ENCODE assay signal across 8 cellular contexts in the genomic region with DNA sequence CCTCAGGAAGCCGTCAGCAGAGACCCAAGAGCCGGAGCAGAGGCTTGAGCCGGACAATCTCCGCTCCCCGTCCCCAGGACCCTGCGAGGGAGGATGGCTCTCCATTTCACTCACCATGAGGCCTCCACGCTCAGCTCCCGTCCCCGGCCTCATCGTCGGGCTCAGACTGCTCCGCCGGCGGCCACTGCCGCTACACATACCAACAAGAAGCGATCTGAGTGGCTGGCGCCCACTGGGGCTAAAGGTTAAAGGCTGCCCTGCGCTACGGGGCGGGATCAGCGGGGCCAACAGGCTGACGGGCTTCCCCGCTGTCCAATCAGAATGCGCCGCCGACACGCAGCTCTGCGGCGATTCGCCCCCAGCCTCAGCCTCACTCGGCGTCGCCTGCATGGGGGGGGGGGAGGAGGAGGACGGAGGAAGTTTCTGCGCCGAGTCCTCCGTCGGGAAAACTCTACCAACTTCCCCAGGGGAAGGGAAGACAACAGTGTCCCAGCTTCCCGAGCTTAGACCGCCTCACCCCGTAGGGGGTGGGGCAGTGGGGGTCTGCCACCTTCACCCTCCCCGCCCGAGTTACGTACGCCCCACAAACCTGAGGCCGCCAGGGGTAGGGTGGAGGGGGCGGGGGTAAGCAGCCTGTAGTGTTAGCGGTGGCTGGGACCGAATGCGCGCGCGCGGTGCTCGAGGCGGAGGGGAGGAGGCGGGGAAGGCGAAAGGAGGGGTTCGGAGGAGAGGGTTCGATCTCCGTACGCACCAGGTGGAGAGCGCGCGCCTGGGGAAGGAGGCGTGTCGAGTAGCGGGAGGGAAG. TPM values are rescaled to one million over a fixed set of nuclear protein-coding genes. Genes with fewer than 3 reads are reported as not detected.
DNase-seq lines count a peak whose midpoint lies in the region; ATAC-seq and TF ChIP-seq lines count a peak whose summit lies in the region.

A gene (minus strand): TSS at position 220 of the 805 bp plus-strand sequence. CDS start 22 bp downstream, at position 198.

- peaks cover 0 to 27% of the 10 kb centered on the region in 2 donors for H3K36me3 ChIP-seq in left lung

- H3K4me1 Mint-ChIP-seq in dendritic cell treated with granulocyte-macrophage colony-stimulating factor and Interleukin-4, amounts not matched to agents 40 ng/mL and 50 ng/mL, for 4 days (ENCODE audit: low read depth), result peaks cover 31% of the 10 kb centered on the region

- H3K4me3 Mint-ChIP-seq in dendritic cell treated with granulocyte-macrophage colony-stimulating factor and Interleukin-4, amounts not matched to agents 40 ng/mL and 50 ng/mL, for 4 days, result peak within 1 kb of the TSS; percentile 92

- peak within 1 kb of the TSS; percentile 98 to 99 for H3K27ac ChIP-seq in left lung

- TF ChIP-seq CTCF in left lung (IDR thresholded peaks at IDR 0.05), result peak in 1 of 2 donors; percentile 25

- DNase-seq in C1 segment of cervical spinal cord (lab: John Stamatoyannopoulos, UW) (peak; percentile 89 to 99 (median 97)), NCI-H748 treated with DMSO at 0.1 percent for 48 hours (lab: John Stamatoyannopoulos, UW) (peak; percentile 93), left lung (peak; percentile 98 to 99)
- peak; percentile 98 to 99 for DNase-seq in activated CD4-positive, alpha-beta T cell treated with anti-CD3 and anti-CD28 coated beads, Interleukin-2, amount 50 U/mL, for 24 hours (ENCODE audit: low read depth in 1 of 2, low spot score in 1 of 2)
- DNase-seq in stimulated activated CD4-positive, alpha-beta T cell treated with anti-CD3 and anti-CD28 coated beads, Interleukin-2, amount 100 ng/mL, for 48 hours, result peak; percentile 97 to 98

- intact Hi-C loops in dendritic cell treated with granulocyte-macrophage colony-stimulating factor and Interleukin-4, amounts not matched to agents 40 ng/mL and 50 ng/mL, for 4 days (cut with micrococcal nuclease), result loop anchor here (5.0 to 10.0 kb wide), 3 partner anchors 540 to 893 kb away; a partner anchor contains a TSS
- intact Hi-C loops in left lung (cut with DNase I), result no loop called here

- peak within 1 kb of the TSS; percentile 96 for H3K27ac Mint-ChIP-seq in dendritic cell treated with granulocyte-macrophage colony-stimulating factor and Interleukin-4, amounts not matched to agents 40 ng/mL and 50 ng/mL, for 4 days

- H3K27me3 ChIP-seq in left lung, result no peaks in the 10 kb centered on the region

- H3K9me3 Mint-ChIP-seq in dendritic cell treated with granulocyte-macrophage colony-stimulating factor and Interleukin-4, amounts not matched to agents 40 ng/mL and 50 ng/mL, for 4 days, result no peaks in the 10 kb centered on the region

- H3K9me3 ChIP-seq in left lung, result no peaks in the 10 kb centered on the region

- H3K4me3 ChIP-seq in left lung, result peak within 1 kb of the TSS; percentile 85 to 95

- peaks cover 20 to 53% of the 10 kb centered on the region in 2 donors for H3K4me1 ChIP-seq in left lung

- ATAC-seq in GM19372 (IDR thresholded peaks at IDR 0.05; ENCODE audit: low read depth, unreplicated experiment) (peak; percentile 58), HG03558 (IDR thresholded peaks at IDR 0.05; ENCODE audit: extremely low read depth, unreplicated experiment) (peak; percentile 60), left lung (peak; percentile 89)

- H3K27me3 Mint-ChIP-seq in dendritic cell treated with granulocyte-macrophage colony-stimulating factor and Interleukin-4, amounts not matched to agents 40 ng/mL and 50 ng/mL, for 4 days, result no peaks in the 10 kb centered on the region

- H3K36me3 Mint-ChIP-seq in dendritic cell treated with granulocyte-macrophage colony-stimulating factor and Interleukin-4, amounts not matched to agents 40 ng/mL and 50 ng/mL, for 4 days (ENCODE audit: low read depth), result peaks cover 74% of the 10 kb centered on the region

RNA-seq across cellular contexts. Expression of the gene that starts here (rescaled TPM):
- total RNA-seq in left lung, result 10 to 100 TPM; 68.8 to 85.1 TPM

Comparison
In these comparisons a context has a peak if more than half of its experiments do, and no peak if none do; other contexts are left out.
1. Peak in every context shown above with its lines: DNase-seq, ATAC-seq, H3K4me3 ChIP-seq and H3K27ac ChIP-seq.